ENCODE assay signal across 18 cellular contexts in genomic region chr16:17084134-17084533, GRCh38.
"Had no signal": no experiment of that assay in that cellular context is flagged by ENCODE, and none has a peak within 500 bp of the region (broad histone marks: within the 10 kb centered on the region; RNA-seq: fewer than 3 reads in every experiment).

No MANE protein-coding gene starts in this region.

- H3K4me1 ChIP-seq: ascending aorta, breast epithelium, pancreas, upper lobe of left lung had no signal

- H3K27ac ChIP-seq: ascending aorta, breast epithelium, coronary artery, neutrophil, pancreas, thoracic aorta, upper lobe of left lung had no signal

- H3K27me3 ChIP-seq: ascending aorta, pancreas, upper lobe of left lung had no signal

- H3K27me3 Mint-ChIP-seq: naive thymus-derived CD4-positive, alpha-beta T cell; stimulated activated memory B cell treated with anti-CD40 and anti-IgM and Interleukin-4, amounts not matched to agents 10 μg/mL and 1 μg/mL and 100 μg/mL, for 72 hours had no signal

- DNase-seq: activated CD4-positive, alpha-beta T cell treated with anti-CD3 and anti-CD28 coated beads, Interleukin-2, amount 10 ng/mL, durations not matched to agents 7 days and 5 days; activated CD8-positive, alpha-beta memory T cell treated with anti-CD3 and anti-CD28 coated beads, Interleukin-2, amount 50 U/mL, for 4 hours; activated CD8-positive, alpha-beta T cell treated with anti-CD3 and anti-CD28 coated beads, Interleukin-2, amount 10 ng/mL, durations not matched to agents 7 days and 5 days; activated effector memory CD4-positive, alpha-beta T cell treated with anti-CD3 and anti-CD28 coated beads, Interleukin-2, amount 50 U/mL, for 16 hours; activated naive CD4-positive, alpha-beta T cell treated with anti-CD3 and anti-CD28 coated beads, Interleukin-2, amount 50 U/mL, for 16 hours; activated T-cell treated with anti-CD3 and anti-CD28 coated beads, Interleukin-2, amount 50 U/mL, for 48 hours; mesenchymal stem cell; naive thymus-derived CD4-positive, alpha-beta T cell; pancreas; stimulated activated CD4-positive, alpha-beta T cell treated with anti-CD3 and anti-CD28 coated beads, Interleukin-4, amount 100 ng/mL, for 4 hours; upper lobe of left lung had no signal

- H3K4me3 ChIP-seq: ascending aorta, breast epithelium, coronary artery, pancreas, smooth muscle cell, thoracic aorta, upper lobe of left lung had no signal

- H3K4me1 Mint-ChIP-seq: activated CD4-positive, alpha-beta T cell treated with anti-CD3 and anti-CD28 coated beads, Interleukin-2, amount 10 ng/mL, durations not matched to agents 7 days and 5 days had no signal

- H3K4me3 Mint-ChIP-seq: activated CD4-positive, alpha-beta T cell treated with anti-CD3 and anti-CD28 coated beads, Interleukin-2, amount 10 ng/mL, durations not matched to agents 7 days and 5 days; activated CD8-positive, alpha-beta T cell treated with anti-CD3 and anti-CD28 coated beads, Interleukin-2, amount 10 ng/mL, durations not matched to agents 7 days and 5 days; naive thymus-derived CD4-positive, alpha-beta T cell; stimulated activated memory B cell treated with anti-CD40 and anti-IgM and Interleukin-4, amounts not matched to agents 10 μg/mL and 1 μg/mL and 100 μg/mL, for 72 hours had no signal

- H3K9me3 ChIP-seq: ascending aorta, breast epithelium, neutrophil, pancreas, thoracic aorta, upper lobe of left lung had no signal

- H3K27ac Mint-ChIP-seq: activated CD4-positive, alpha-beta T cell treated with anti-CD3 and anti-CD28 coated beads, Interleukin-2, amount 10 ng/mL, durations not matched to agents 7 days and 5 days; activated CD8-positive, alpha-beta T cell treated with anti-CD3 and anti-CD28 coated beads, Interleukin-2, amount 10 ng/mL, durations not matched to agents 7 days and 5 days; naive thymus-derived CD4-positive, alpha-beta T cell; stimulated activated memory B cell treated with anti-CD40 and anti-IgM and Interleukin-4, amounts not matched to agents 10 μg/mL and 1 μg/mL and 100 μg/mL, for 72 hours had no signal

- H3K4me2 ChIP-seq: smooth muscle cell had no signal

- H3K36me3 ChIP-seq: ascending aorta, breast epithelium, neutrophil, pancreas, thoracic aorta, upper lobe of left lung had no signal

- H3K36me3 Mint-ChIP-seq: naive thymus-derived CD4-positive, alpha-beta T cell had no signal
